14 cellular contexts compared by ENCODE assay signal in the genomic region with DNA sequence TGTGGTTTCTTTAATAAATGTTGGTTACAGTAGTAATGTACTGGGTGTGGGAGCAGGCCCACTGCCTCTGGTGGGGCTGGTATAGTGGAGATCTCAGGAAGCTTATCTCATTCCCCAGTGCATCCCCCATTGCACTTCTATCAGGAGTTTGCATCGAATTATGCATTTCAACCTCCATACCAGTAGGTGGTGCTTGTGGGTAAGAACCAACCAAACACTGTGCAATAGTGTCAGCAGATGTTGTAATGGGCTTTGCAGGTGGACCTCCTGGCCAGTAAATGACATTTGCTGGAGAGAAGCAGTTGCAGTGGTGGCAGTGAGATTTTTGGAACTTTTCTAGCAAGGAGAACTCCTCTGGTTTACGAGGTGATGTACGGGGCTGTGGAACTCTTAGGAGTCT.
DNase-seq lines count a peak whose midpoint lies in the region; ATAC-seq and TF ChIP-seq lines count a peak whose summit lies in the region.
"Had no signal": no experiment of that assay in that cellular context is flagged by ENCODE, and none has a peak within 500 bp of the region (broad histone marks: within the 10 kb centered on the region; RNA-seq: fewer than 3 reads in every experiment).

No MANE protein-coding gene starts in this region.

- peak; percentile 74 for ATAC-seq in GM18502 (IDR thresholded peaks at IDR 0.05; ENCODE audit: poor library complexity, unreplicated experiment)
- peak; percentile 83 for ATAC-seq in HG02852 (IDR thresholded peaks at IDR 0.05; ENCODE audit: unreplicated experiment)
- no peak for ATAC-seq in GM18498 (IDR thresholded peaks at IDR 0.05; ENCODE audit: unreplicated experiment)

- H3K4me3 ChIP-seq in AG09309 (ENCODE audit: control insufficient read depth, low read depth, low read length) = no peak overlapping the region
- H3K4me3 ChIP-seq: GM23248, hepatocyte had no signal

- DNase-seq in AG09309 (ENCODE audit: low read depth) (no peak), RPMI8226 (peak; percentile 2), anterior cingulate cortex (lab: John Stamatoyannopoulos, UW) (no peak)
- DNase-seq in stimulated activated CD4-positive, alpha-beta T cell treated with anti-CD3 and anti-CD28 coated beads, Interleukin-2, amount 100 ng/mL, for 48 hours = no peak
- no peak for DNase-seq in central memory CD4-positive, alpha-beta T cell
- DNase-seq: activated T-cell treated with anti-CD3 and anti-CD28 coated beads, Interleukin-2, amount 50 U/mL, for 1 hour; GM23248; mesenchymal stem cell; NCI-H187; substantia nigra had no signal

- peak; percentile 18 for TF ChIP-seq CTCF in AG09309 (IDR thresholded peaks at IDR 0.05; ENCODE audit: control insufficient read depth, insufficient read depth, low read depth, low read length, missing control alignments)
